25 cellular contexts compared by ENCODE assay signal in the genomic region with DNA sequence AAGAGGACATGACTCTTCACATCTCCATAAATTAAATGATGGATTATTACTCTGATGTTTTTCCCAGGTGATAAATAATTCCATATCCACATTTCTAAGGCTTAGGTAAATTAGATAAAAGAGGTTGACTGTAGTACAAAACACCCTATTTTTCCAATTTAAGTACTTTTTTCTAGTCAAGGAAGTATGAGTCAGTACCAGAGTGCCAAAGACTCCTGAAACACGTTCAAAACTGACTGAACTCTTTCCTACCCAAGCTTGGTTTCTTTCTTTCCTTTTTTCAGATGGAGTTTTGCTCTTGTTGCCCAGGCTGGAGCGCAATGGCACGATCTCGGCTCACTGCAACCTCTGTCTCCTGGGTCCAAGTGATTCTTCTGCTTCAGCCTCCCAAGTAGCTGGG.
"Had no signal": no experiment of that assay in that cellular context is flagged by ENCODE, and none has a peak within 500 bp of the region (broad histone marks: within the 10 kb centered on the region; RNA-seq: fewer than 3 reads in every experiment).

No MANE protein-coding gene starts in this region.

- H3K9me3 ChIP-seq: colonic mucosa, esophagus muscularis mucosa, heart right ventricle, left lung, mucosa of descending colon, neutrophil, right lobe of liver, testis, tibial nerve, upper lobe of left lung had no signal

- H3K27me3 ChIP-seq: colonic mucosa, esophagus muscularis mucosa, foreskin keratinocyte, heart right ventricle, left lung, neutrophil, right lobe of liver, testis, tibial nerve, upper lobe of left lung had no signal

- DNase-seq: colonic mucosa; effector CD8-positive, alpha-beta T cell; endodermal cell; foreskin keratinocyte; glutamatergic neuron; heart right ventricle; hippocampal formation; left cardiac atrium; left lung; mesenchymal stem cell; mucosa of descending colon; naive B cell; right lobe of liver; small intestine; stimulated activated CD4-positive, alpha-beta T cell treated with anti-CD3 and anti-CD28 coated beads, Interleukin-15, amount 100 ng/mL, for 24 hours; stimulated activated CD4-positive, alpha-beta T cell treated with anti-CD3 and anti-CD28 coated beads, Interleukin-2, amount 100 ng/mL, for 48 hours; stimulated activated naive CD4-positive, alpha-beta T cell; stimulated activated naive CD8-positive, alpha-beta T cell treated with anti-CD3 and anti-CD28 coated beads, Interleukin-15, amount 100 ng/mL, for 72 hours; testis; upper lobe of left lung had no signal

- H3K4me1 ChIP-seq: colonic mucosa, esophagus muscularis mucosa, foreskin keratinocyte, left lung, parathyroid adenoma, right lobe of liver, testis, tibial nerve, upper lobe of left lung had no signal

- H3K79me2 ChIP-seq: parathyroid adenoma had no signal

- H3K9ac ChIP-seq: parathyroid adenoma had no signal

- H3K36me3 ChIP-seq: colonic mucosa, esophagus muscularis mucosa, left lung, neutrophil, right lobe of liver, upper lobe of left lung had no signal

- ATAC-seq: foreskin keratinocyte; left lung; mucosa of descending colon; natural killer cell treated with Interleukin-12 subunit alpha and Interleukin-12 subunit beta and Interleukin-15 and Interleukin-18, amount 100 ng/mL, for 72 hours; right lobe of liver; stimulated activated naive CD8-positive, alpha-beta T cell treated with anti-CD3 and anti-CD28 coated beads, Interleukin-15, amount 100 ng/mL, for 72 hours had no signal

- H2AFZ ChIP-seq: parathyroid adenoma had no signal

- H3K27ac ChIP-seq: colonic mucosa, esophagus muscularis mucosa, foreskin keratinocyte, left lung, neutrophil, parathyroid adenoma, right lobe of liver, testis, tibial nerve, upper lobe of left lung had no signal

- H3K4me3 ChIP-seq: colonic mucosa, esophagus muscularis mucosa, heart right ventricle, left lung, mucosa of descending colon, right lobe of liver, testis, tibial nerve, upper lobe of left lung had no signal
